22 cellular contexts compared by ENCODE assay signal in the genomic region with DNA sequence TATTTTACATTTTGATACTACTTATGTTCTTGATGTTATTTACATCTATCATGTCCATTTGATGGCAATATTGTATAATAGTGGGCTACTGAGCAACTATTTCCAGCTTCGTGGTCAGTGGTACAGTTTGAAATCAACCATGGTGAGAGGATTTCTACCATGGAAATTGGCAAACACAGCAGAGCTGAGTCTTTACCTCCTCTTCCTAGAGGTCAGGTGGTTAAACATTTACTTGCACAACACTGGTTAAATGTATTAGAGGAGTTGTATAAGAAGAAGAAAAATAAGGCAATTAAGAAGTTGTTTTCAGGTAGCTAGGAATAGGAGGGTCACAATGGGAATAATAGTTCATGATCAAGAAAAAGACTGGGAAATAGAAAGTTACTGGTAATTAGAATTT.
"Had no signal": no experiment of that assay in that cellular context is flagged by ENCODE, and none has a peak within 500 bp of the region (broad histone marks: within the 10 kb centered on the region; RNA-seq: fewer than 3 reads in every experiment).

No MANE protein-coding gene starts in this region.

- H3K27ac Mint-ChIP-seq: endodermal cell; memory B cell; natural killer cell; stimulated activated effector memory CD8-positive, alpha-beta T cell treated with anti-CD3 and anti-CD28 coated beads, Interleukin-12 subunit alpha, Interleukin-12 subunit beta, amount 100 ng/mL, for 72 hours; type B pancreatic cell had no signal

- H3K9me3 Mint-ChIP-seq: endodermal cell; memory B cell; natural killer cell; stimulated activated effector memory CD8-positive, alpha-beta T cell treated with anti-CD3 and anti-CD28 coated beads, Interleukin-12 subunit alpha, Interleukin-12 subunit beta, amount 100 ng/mL, for 72 hours; type B pancreatic cell had no signal

- H3K4me3 Mint-ChIP-seq: endodermal cell; memory B cell; natural killer cell; stimulated activated effector memory CD8-positive, alpha-beta T cell treated with anti-CD3 and anti-CD28 coated beads, Interleukin-12 subunit alpha, Interleukin-12 subunit beta, amount 100 ng/mL, for 72 hours; type B pancreatic cell had no signal

- H3K27me3 ChIP-seq: dorsolateral prefrontal cortex, gastrocnemius medialis, ovary, sigmoid colon, testis, tibial artery had no signal

- H3K27me3 Mint-ChIP-seq: type B pancreatic cell had no signal

- H3K27ac ChIP-seq: epithelial cell of prostate, gastrocnemius medialis, ovary, sigmoid colon, testis, tibial artery had no signal

- H3K36me3 Mint-ChIP-seq: natural killer cell; stimulated activated effector memory CD8-positive, alpha-beta T cell treated with anti-CD3 and anti-CD28 coated beads, Interleukin-12 subunit alpha, Interleukin-12 subunit beta, amount 100 ng/mL, for 72 hours; type B pancreatic cell had no signal

- H3K9me3 ChIP-seq: gastrocnemius medialis, ovary, sigmoid colon, testis, tibial artery had no signal

- ATAC-seq: esophagus mucosa; gastrocnemius medialis; left colon; natural killer cell; stimulated activated effector memory CD8-positive, alpha-beta T cell treated with anti-CD3 and anti-CD28 coated beads, Interleukin-12 subunit alpha, Interleukin-12 subunit beta, amount 100 ng/mL, for 72 hours had no signal

- H3K4me3 ChIP-seq: gastrocnemius medialis, lung, ovary, sigmoid colon, testis, tibial artery had no signal

- H3K36me3 ChIP-seq: gastrocnemius medialis, ovary, sigmoid colon, tibial artery had no signal

- DNase-seq: dorsolateral prefrontal cortex; effector CD8-positive, alpha-beta T cell; endodermal cell; foreskin fibroblast; gastrocnemius medialis; left colon; natural killer cell; occipital lobe; sigmoid colon; stimulated activated CD4-positive, alpha-beta T cell treated with anti-CD3 and anti-CD28 coated beads, Interleukin-2, amount 100 ng/mL, for 24 hours; stimulated activated CD4-positive, alpha-beta T cell treated with anti-CD3 and anti-CD28 coated beads, Interleukin-4, amount 100 ng/mL, for 24 hours; stimulated activated naive CD4-positive, alpha-beta T cell treated with Interleukin-2 at 50 U/mL for 16 hours; tibial artery had no signal

- FAIRE-seq: colon had no signal

- H3K4me1 Mint-ChIP-seq: endodermal cell; memory B cell; stimulated activated effector memory CD8-positive, alpha-beta T cell treated with anti-CD3 and anti-CD28 coated beads, Interleukin-12 subunit alpha, Interleukin-12 subunit beta, amount 100 ng/mL, for 72 hours had no signal
